ENCODE assay signal across 10 cellular contexts in genomic region chr1:203675596-203676347, GRCh38. TPM values are rescaled to one million over a fixed set of nuclear protein-coding genes. Genes with fewer than 3 reads are reported as not detected.
DNase-seq lines count a peak whose midpoint lies in the region; ATAC-seq and TF ChIP-seq lines count a peak whose summit lies in the region.
"Had no signal": no experiment of that assay in that cellular context is flagged by ENCODE, and none has a peak within 500 bp of the region (broad histone marks: within the 10 kb centered on the region; RNA-seq: fewer than 3 reads in every experiment).

No MANE protein-coding gene starts in this region.

- H3K4me3 Mint-ChIP-seq in CD4-positive, CD25-positive, alpha-beta regulatory T cell, result peak overlapping the region; percentile 75 to 82 (median 79)
- no peak overlapping the region for H3K4me3 Mint-ChIP-seq in nephron progenitor cell
- H3K4me3 Mint-ChIP-seq: endodermal cell had no signal

- TF ChIP-seq POLR2A in GM18505 (IDR thresholded peaks at IDR 0.05; ENCODE audit: borderline replicate concordance, extremely low read depth, insufficient read depth, insufficient read length), result no peak

- no peak for ATAC-seq in CD4-positive, CD25-positive, alpha-beta regulatory T cell (ENCODE audit: low read depth in 2 of 2)
- ATAC-seq in GM18505 (IDR thresholded peaks at IDR 0.05; ENCODE audit: unreplicated experiment), result no peak
- no peak for ATAC-seq in GM21381 (IDR thresholded peaks at IDR 0.05; ENCODE audit: unreplicated experiment)

- peaks cover 5 to 88% (median 58%) of the 10 kb centered on the region in 4 donors for H3K4me1 Mint-ChIP-seq in CD4-positive, CD25-positive, alpha-beta regulatory T cell
- H3K4me1 Mint-ChIP-seq in nephron progenitor cell, result peaks cover 59% of the 10 kb centered on the region

- no peaks in the 10 kb centered on the region for H3K27me3 Mint-ChIP-seq in CD4-positive, CD25-positive, alpha-beta regulatory T cell
- peaks cover 18% of the 10 kb centered on the region for H3K27me3 Mint-ChIP-seq in nephron progenitor cell (ENCODE audit: low read depth, poor library complexity)

- H3K27ac Mint-ChIP-seq in CD4-positive, CD25-positive, alpha-beta regulatory T cell, result peak overlapping the region; percentile 96 to 99 (median 97)
- H3K27ac Mint-ChIP-seq in nephron progenitor cell, result peak overlapping the region; percentile 18

- TF ChIP-seq CTCF in ascending aorta (IDR thresholded peaks at IDR 0.05) (no peak), nephron progenitor cell (IDR thresholded peaks at IDR 0.05) (no peak)

- H3K9me3 Mint-ChIP-seq in CD4-positive, CD25-positive, alpha-beta regulatory T cell, result no peaks in the 10 kb centered on the region
- no peaks in the 10 kb centered on the region for H3K9me3 Mint-ChIP-seq in nephron progenitor cell
- H3K9me3 Mint-ChIP-seq: endodermal cell had no signal

- intact Hi-C loops in ascending aorta (cut with DNase I), result no loop called here

- in situ Hi-C loops in ACHN (cut with HindIII; ENCODE audit: low pct_ligation_motif_present, low pct_unique_long_range_greater_than_20kb, low sequenced_read_pairs), result no loop called here

- H3K4me1 ChIP-seq in CD4-positive, CD25-positive, alpha-beta regulatory T cell (ENCODE audit: control insufficient read depth, insufficient read depth, low read length, poor library complexity, severe bottlenecking), result peaks cover 63% of the 10 kb centered on the region
- H3K4me1 ChIP-seq in ascending aorta, result peaks cover 15 to 54% of the 10 kb centered on the region in 2 donors

- DNase-seq in CD4-positive, CD25-positive, alpha-beta regulatory T cell, result peak in 2 of 3 donors; percentile 33 to 81
- peak; percentile 38 to 54 for DNase-seq in Kasumi-1 (lab: John Stamatoyannopoulos, UW)
- DNase-seq in ascending aorta (ENCODE audit: low spot score in 2 of 2), result no peak
- DNase-seq in nephron progenitor cell, result no peak
- no peak for DNase-seq in ACHN
- no peak for DNase-seq in NCI-H1105 (lab: John Stamatoyannopoulos, UW)
- DNase-seq: NCI-H524 had no signal

- H3K27ac ChIP-seq in CD4-positive, CD25-positive, alpha-beta regulatory T cell (ENCODE audit: insufficient read depth, low read length, poor library complexity, severe bottlenecking), result peak overlapping the region; percentile 83
- H3K27ac ChIP-seq in ascending aorta, result peak overlapping the region; percentile 56 to 93

- H3K9me3 ChIP-seq in CD4-positive, CD25-positive, alpha-beta regulatory T cell (ENCODE audit: control insufficient read depth in 2 of 2, low read length in 2 of 2), result no peaks in the 10 kb centered on the region
- no peaks in the 10 kb centered on the region for H3K9me3 ChIP-seq in ascending aorta

- peak overlapping the region; percentile 50 for H3K4me3 ChIP-seq in CD4-positive, CD25-positive, alpha-beta regulatory T cell (ENCODE audit: low read depth, low read length)
- no peak overlapping the region for H3K4me3 ChIP-seq in ascending aorta

- H3K36me3 ChIP-seq in CD4-positive, CD25-positive, alpha-beta regulatory T cell (ENCODE audit: control insufficient read depth, insufficient read depth, low read length), result peaks cover 5% of the 10 kb centered on the region
- no peaks in the 10 kb centered on the region for H3K36me3 ChIP-seq in ascending aorta

- H3K36me3 Mint-ChIP-seq in CD4-positive, CD25-positive, alpha-beta regulatory T cell, result peaks cover 3% of the 10 kb centered on the region
- H3K36me3 Mint-ChIP-seq in nephron progenitor cell (ENCODE audit: low read depth), result no peaks in the 10 kb centered on the region

- H3K27me3 ChIP-seq in CD4-positive, CD25-positive, alpha-beta regulatory T cell (ENCODE audit: control insufficient read depth, insufficient read depth, low read length), result no peaks in the 10 kb centered on the region
- H3K27me3 ChIP-seq in ascending aorta, result no peaks in the 10 kb centered on the region

RNA-seq across cellular contexts. Expression of gene ATP2B4, which starts 49.1 kb away (rescaled TPM):
- 149 TPM for total RNA-seq in CD4-positive, CD25-positive, alpha-beta regulatory T cell
- polyA plus RNA-seq in CD4-positive, CD25-positive, alpha-beta regulatory T cell, result 10 to 100 TPM; 25.8 to 39.6 (median 31.7) TPM
- total RNA-seq in ascending aorta, result 97.1 TPM

Comparison
In these comparisons a context has a peak if more than half of its experiments do, and no peak if none do; other contexts are left out.
1. DNase-seq: peak in CD4-positive, CD25-positive, alpha-beta regulatory T cell (2 of 3) and Kasumi-1 (2 of 2); none in ascending aorta (0 of 2), nephron progenitor cell (single experiment), ACHN (single experiment) and NCI-H1105 (single experiment).